Comparison of ENCODE assay signal across 9 cellular contexts in the genomic region with DNA sequence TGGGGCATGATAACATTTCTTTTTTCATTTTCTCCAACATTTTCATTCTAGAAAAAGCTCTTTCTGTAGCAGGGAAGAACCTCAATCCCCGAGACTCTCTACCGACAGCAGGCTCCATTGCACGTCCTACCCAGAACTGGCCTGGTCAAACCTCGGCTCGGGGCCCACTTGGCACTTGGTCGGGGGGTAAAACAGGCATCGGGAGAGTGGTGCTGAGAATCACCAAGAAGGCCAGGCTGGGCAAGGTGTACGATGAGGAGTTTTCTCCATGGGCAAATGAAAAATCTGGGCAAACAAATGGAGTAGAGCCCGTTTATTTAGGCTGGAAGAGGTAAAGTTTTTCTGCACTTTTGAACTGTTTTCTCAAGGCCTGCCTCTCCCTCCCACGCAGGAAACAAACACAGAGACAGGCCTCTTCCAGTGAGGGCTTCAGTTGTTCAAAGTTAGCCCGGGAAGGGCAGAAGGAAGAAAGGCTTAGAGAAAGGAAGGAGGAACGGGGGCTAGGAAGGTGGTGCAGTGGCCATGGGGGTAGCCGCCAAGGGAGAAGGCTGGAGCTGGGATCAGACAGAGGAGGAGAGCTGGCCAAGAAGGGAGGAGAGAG.
DNase-seq lines count a peak whose midpoint lies in the region; ATAC-seq and TF ChIP-seq lines count a peak whose summit lies in the region.
"Had no signal": no experiment of that assay in that cellular context is flagged by ENCODE, and none has a peak within 500 bp of the region (broad histone marks: within the 10 kb centered on the region; RNA-seq: fewer than 3 reads in every experiment).

No MANE protein-coding gene starts in this region.

- peaks cover 36% of the 10 kb centered on the region for H3K36me3 Mint-ChIP-seq in HFFc6 (ENCODE audit: low read depth)
- H3K36me3 Mint-ChIP-seq in WTC11 = no peaks in the 10 kb centered on the region; the same call in 1 of the 2 replicates
- peaks cover 100% of the 10 kb centered on the region for H3K36me3 Mint-ChIP-seq in stimulated activated effector memory CD8-positive, alpha-beta T cell treated with anti-CD3 and anti-CD28 coated beads, Interleukin-12 subunit alpha, Interleukin-12 subunit beta, amount 100 ng/mL, for 72 hours

- H3K27ac Mint-ChIP-seq in HFFc6 (peak overlapping the region; percentile 96), WTC11 (peak overlapping the region; percentile 47; the same call in 1 of the 2 replicates)
- peak overlapping the region; percentile 96 for H3K27ac Mint-ChIP-seq in stimulated activated effector memory CD8-positive, alpha-beta T cell treated with anti-CD3 and anti-CD28 coated beads, Interleukin-12 subunit alpha, Interleukin-12 subunit beta, amount 100 ng/mL, for 72 hours

- H3K4me1 Mint-ChIP-seq in HFFc6 (ENCODE audit: low read depth) (peaks cover 100% of the 10 kb centered on the region), WTC11 (peaks cover 51% of the 10 kb centered on the region)
- H3K4me1 Mint-ChIP-seq in stimulated activated effector memory CD8-positive, alpha-beta T cell treated with anti-CD3 and anti-CD28 coated beads, Interleukin-12 subunit alpha, Interleukin-12 subunit beta, amount 100 ng/mL, for 72 hours = peaks cover 97% of the 10 kb centered on the region

- H3K4me3 Mint-ChIP-seq in HFFc6 (peak overlapping the region; percentile 86), WTC11 (no peak overlapping the region)
- H3K4me3 Mint-ChIP-seq in stimulated activated effector memory CD8-positive, alpha-beta T cell treated with anti-CD3 and anti-CD28 coated beads, Interleukin-12 subunit alpha, Interleukin-12 subunit beta, amount 100 ng/mL, for 72 hours = peak overlapping the region; percentile 84

- no peak for ATAC-seq in WTC11
- no peak for ATAC-seq in stimulated activated effector memory CD8-positive, alpha-beta T cell treated with anti-CD3 and anti-CD28 coated beads, Interleukin-12 subunit alpha, Interleukin-12 subunit beta, amount 100 ng/mL, for 72 hours
- ATAC-seq in GM21528 (IDR thresholded peaks at IDR 0.05; ENCODE audit: low FRiP score, unreplicated experiment) = no peak
- ATAC-seq in HG03280 (IDR thresholded peaks at IDR 0.05; ENCODE audit: unreplicated experiment) = no peak

- DNase-seq in HFFc6 (no peak), WTC11 (ENCODE audit: low spot score) (no peak), fibroblast of the aortic adventitia (ENCODE audit: low read depth) (no peak), NCI-H526 treated with DMSO at 0.1 percent for 48 hours (lab: John Stamatoyannopoulos, UW) (no peak)
- no peak for DNase-seq in stimulated activated effector memory CD8-positive, alpha-beta T cell treated with anti-CD3 and anti-CD28 coated beads, Interleukin-12 subunit alpha, Interleukin-12 subunit beta, amount 100 ng/mL, for 72 hours (ENCODE audit: low spot score in 2 of 2)
- DNase-seq: hippocampal formation had no signal

- POLR2A ChIA-PET in WTC11 (lab: Charles Lee) = no interaction called here

- H3K9me3 Mint-ChIP-seq in HFFc6 (no peaks in the 10 kb centered on the region), WTC11 (peaks cover 7% of the 10 kb centered on the region)
- H3K9me3 Mint-ChIP-seq in stimulated activated effector memory CD8-positive, alpha-beta T cell treated with anti-CD3 and anti-CD28 coated beads, Interleukin-12 subunit alpha, Interleukin-12 subunit beta, amount 100 ng/mL, for 72 hours = no peaks in the 10 kb centered on the region

- peak overlapping the region; percentile 7 for H3K4me3 ChIP-seq in fibroblast of the aortic adventitia (ENCODE audit: low read depth, low read length)
- H3K4me3 ChIP-seq: prostate gland had no signal

- peaks cover 4% of the 10 kb centered on the region; the same call in 1 of the 2 replicates for H3K27me3 Mint-ChIP-seq in HFFc6 (ENCODE audit: insufficient read depth)
- no peaks in the 10 kb centered on the region for H3K27me3 Mint-ChIP-seq in WTC11 (ENCODE audit: low read depth)

- TF ChIP-seq CTCF in HFFc6 (IDR thresholded peaks at IDR 0.05) (no peak), WTC11 (IDR thresholded peaks at IDR 0.05) (no peak), fibroblast of the aortic adventitia (IDR thresholded peaks at IDR 0.05; ENCODE audit: insufficient read depth, low read length) (no peak)

- CTCF ChIA-PET in WTC11 (lab: Charles Lee) = interaction anchor here (1.1 kb wide), 1 partner anchor 132 kb away, joined by 3 read pairs; no protein-coding TSS in a partner anchor

TF ChIP-seq in WTC11, 78 proteins besides CTCF, POLR2A, EP300 and RAD21 (continues in another document):
- TF ChIP-seq, protein P1, sequence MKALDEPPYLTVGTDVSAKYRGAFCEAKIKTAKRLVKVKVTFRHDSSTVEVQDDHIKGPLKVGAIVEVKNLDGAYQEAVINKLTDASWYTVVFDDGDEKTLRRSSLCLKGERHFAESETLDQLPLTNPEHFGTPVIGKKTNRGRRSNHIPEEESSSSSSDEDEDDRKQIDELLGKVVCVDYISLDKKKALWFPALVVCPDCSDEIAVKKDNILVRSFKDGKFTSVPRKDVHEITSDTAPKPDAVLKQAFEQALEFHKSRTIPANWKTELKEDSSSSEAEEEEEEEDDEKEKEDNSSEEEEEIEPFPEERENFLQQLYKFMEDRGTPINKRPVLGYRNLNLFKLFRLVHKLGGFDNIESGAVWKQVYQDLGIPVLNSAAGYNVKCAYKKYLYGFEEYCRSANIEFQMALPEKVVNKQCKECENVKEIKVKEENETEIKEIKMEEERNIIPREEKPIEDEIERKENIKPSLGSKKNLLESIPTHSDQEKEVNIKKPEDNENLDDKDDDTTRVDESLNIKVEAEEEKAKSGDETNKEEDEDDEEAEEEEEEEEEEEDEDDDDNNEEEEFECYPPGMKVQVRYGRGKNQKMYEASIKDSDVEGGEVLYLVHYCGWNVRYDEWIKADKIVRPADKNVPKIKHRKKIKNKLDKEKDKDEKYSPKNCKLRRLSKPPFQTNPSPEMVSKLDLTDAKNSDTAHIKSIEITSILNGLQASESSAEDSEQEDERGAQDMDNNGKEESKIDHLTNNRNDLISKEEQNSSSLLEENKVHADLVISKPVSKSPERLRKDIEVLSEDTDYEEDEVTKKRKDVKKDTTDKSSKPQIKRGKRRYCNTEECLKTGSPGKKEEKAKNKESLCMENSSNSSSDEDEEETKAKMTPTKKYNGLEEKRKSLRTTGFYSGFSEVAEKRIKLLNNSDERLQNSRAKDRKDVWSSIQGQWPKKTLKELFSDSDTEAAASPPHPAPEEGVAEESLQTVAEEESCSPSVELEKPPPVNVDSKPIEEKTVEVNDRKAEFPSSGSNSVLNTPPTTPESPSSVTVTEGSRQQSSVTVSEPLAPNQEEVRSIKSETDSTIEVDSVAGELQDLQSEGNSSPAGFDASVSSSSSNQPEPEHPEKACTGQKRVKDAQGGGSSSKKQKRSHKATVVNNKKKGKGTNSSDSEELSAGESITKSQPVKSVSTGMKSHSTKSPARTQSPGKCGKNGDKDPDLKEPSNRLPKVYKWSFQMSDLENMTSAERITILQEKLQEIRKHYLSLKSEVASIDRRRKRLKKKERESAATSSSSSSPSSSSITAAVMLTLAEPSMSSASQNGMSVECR (CRISPR knock-in tag; IDR thresholded peaks at IDR 0.05; ENCODE audit: borderline replicate concordance) = no peak
- TF ChIP-seq ZNF671 (CRISPR knock-in tag; IDR thresholded peaks at IDR 0.05) = no peak
- TF ChIP-seq ZNF232 (CRISPR knock-in tag; IDR thresholded peaks at IDR 0.05) = no peak
- TF ChIP-seq, protein P2, sequence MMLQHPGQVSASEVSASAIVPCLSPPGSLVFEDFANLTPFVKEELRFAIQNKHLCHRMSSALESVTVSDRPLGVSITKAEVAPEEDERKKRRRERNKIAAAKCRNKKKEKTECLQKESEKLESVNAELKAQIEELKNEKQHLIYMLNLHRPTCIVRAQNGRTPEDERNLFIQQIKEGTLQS (CRISPR knock-in tag; conservative IDR thresholded peaks at IDR 0.05) = no peak
- TF ChIP-seq, protein P3, sequence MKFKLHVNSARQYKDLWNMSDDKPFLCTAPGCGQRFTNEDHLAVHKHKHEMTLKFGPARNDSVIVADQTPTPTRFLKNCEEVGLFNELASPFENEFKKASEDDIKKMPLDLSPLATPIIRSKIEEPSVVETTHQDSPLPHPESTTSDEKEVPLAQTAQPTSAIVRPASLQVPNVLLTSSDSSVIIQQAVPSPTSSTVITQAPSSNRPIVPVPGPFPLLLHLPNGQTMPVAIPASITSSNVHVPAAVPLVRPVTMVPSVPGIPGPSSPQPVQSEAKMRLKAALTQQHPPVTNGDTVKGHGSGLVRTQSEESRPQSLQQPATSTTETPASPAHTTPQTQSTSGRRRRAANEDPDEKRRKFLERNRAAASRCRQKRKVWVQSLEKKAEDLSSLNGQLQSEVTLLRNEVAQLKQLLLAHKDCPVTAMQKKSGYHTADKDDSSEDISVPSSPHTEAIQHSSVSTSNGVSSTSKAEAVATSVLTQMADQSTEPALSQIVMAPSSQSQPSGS (CRISPR knock-in tag; IDR thresholded peaks at IDR 0.05; ENCODE audit: borderline replicate concordance, low read depth) = no peak
- TF ChIP-seq, protein P4, sequence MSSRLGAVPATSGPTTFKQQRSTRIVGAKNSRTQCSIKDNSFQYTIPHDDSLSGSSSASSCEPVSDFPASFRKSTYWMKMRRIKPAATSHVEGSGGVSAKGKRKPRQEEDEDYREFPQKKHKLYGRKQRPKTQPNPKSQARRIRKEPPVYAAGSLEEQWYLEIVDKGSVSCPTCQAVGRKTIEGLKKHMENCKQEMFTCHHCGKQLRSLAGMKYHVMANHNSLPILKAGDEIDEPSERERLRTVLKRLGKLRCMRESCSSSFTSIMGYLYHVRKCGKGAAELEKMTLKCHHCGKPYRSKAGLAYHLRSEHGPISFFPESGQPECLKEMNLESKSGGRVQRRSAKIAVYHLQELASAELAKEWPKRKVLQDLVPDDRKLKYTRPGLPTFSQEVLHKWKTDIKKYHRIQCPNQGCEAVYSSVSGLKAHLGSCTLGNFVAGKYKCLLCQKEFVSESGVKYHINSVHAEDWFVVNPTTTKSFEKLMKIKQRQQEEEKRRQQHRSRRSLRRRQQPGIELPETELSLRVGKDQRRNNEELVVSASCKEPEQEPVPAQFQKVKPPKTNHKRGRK (CRISPR knock-in tag; IDR thresholded peaks at IDR 0.05; ENCODE audit: borderline replicate concordance) = no peak
- TF ChIP-seq ZNF219 (CRISPR knock-in tag; IDR thresholded peaks at IDR 0.05; ENCODE audit: borderline replicate concordance) = no peak
- TF ChIP-seq, protein P5, sequence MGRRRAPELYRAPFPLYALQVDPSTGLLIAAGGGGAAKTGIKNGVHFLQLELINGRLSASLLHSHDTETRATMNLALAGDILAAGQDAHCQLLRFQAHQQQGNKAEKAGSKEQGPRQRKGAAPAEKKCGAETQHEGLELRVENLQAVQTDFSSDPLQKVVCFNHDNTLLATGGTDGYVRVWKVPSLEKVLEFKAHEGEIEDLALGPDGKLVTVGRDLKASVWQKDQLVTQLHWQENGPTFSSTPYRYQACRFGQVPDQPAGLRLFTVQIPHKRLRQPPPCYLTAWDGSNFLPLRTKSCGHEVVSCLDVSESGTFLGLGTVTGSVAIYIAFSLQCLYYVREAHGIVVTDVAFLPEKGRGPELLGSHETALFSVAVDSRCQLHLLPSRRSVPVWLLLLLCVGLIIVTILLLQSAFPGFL (CRISPR knock-in tag; IDR thresholded peaks at IDR 0.05; ENCODE audit: borderline replicate concordance) = no peak
- TF ChIP-seq ELF4 (CRISPR knock-in tag; IDR thresholded peaks at IDR 0.05; ENCODE audit: low read depth) = no peak
